ENCODE assay signal across 11 cellular contexts in genomic region chr2:108385411-108386071, GRCh38.
DNase-seq lines count a peak whose midpoint lies in the region; ATAC-seq lines count a peak whose summit lies in the region.
"Had no signal": no experiment of that assay in that cellular context is flagged by ENCODE, and none has a peak within 500 bp of the region (broad histone marks: within the 10 kb centered on the region; RNA-seq: fewer than 3 reads in every experiment).

No MANE protein-coding gene starts in this region.

- no peaks in the 10 kb centered on the region for H3K36me3 Mint-ChIP-seq in stimulated activated naive B cell treated with anti-CD40 and anti-IgM and Interleukin-4, amounts not matched to agents 10 μg/mL and 1 μg/mL and 100 μg/mL, for 72 hours

- H3K4me3 Mint-ChIP-seq in stimulated activated naive B cell treated with anti-CD40 and anti-IgM and Interleukin-4, amounts not matched to agents 10 μg/mL and 1 μg/mL and 100 μg/mL, for 72 hours, result no peak overlapping the region

- no peak overlapping the region for H3K27ac Mint-ChIP-seq in stimulated activated naive B cell treated with anti-CD40 and anti-IgM and Interleukin-4, amounts not matched to agents 10 μg/mL and 1 μg/mL and 100 μg/mL, for 72 hours

- peak; percentile 15 for DNase-seq in HuH-7.5 (ENCODE audit: low spot score)
- no peak for DNase-seq in stimulated activated naive B cell treated with anti-CD40 and anti-IgM and Interleukin-4, amounts not matched to agents 10 μg/mL and 1 μg/mL and 100 μg/mL, for 72 hours
- no peak for DNase-seq in NCI-H510A (lab: John Stamatoyannopoulos, UW)
- no peak for DNase-seq in GF-D8 (lab: John Stamatoyannopoulos, UW)
- no peak for DNase-seq in NCI-H128 (lab: John Stamatoyannopoulos, UW; ENCODE audit: unreplicated experiment)
- DNase-seq: activated CD8-positive, alpha-beta memory T cell treated with anti-CD3 and anti-CD28 coated beads for 24 hours; HCEC 1CT; left colon; NCI-H2081 had no signal

- ATAC-seq in GM19324 (IDR thresholded peaks at IDR 0.05; ENCODE audit: low FRiP score, unreplicated experiment) (peak; percentile 75), HG02943 (IDR thresholded peaks at IDR 0.05; ENCODE audit: low read depth, unreplicated experiment) (peak; percentile 73)
- peak; percentile 69 to 78 for ATAC-seq in stimulated activated naive B cell treated with anti-CD40 and anti-IgM and Interleukin-4, amounts not matched to agents 10 μg/mL and 1 μg/mL and 100 μg/mL, for 72 hours (replicated peaks)
- ATAC-seq: left colon had no signal

- peaks cover 0 to 14% of the 10 kb centered on the region in 2 donors for H3K27me3 Mint-ChIP-seq in stimulated activated naive B cell treated with anti-CD40 and anti-IgM and Interleukin-4, amounts not matched to agents 10 μg/mL and 1 μg/mL and 100 μg/mL, for 72 hours

- H3K9me3 Mint-ChIP-seq in stimulated activated naive B cell treated with anti-CD40 and anti-IgM and Interleukin-4, amounts not matched to agents 10 μg/mL and 1 μg/mL and 100 μg/mL, for 72 hours, result peaks cover 0 to 1% of the 10 kb centered on the region in 2 donors

- peaks cover 3 to 5% of the 10 kb centered on the region in 2 donors for H3K4me1 Mint-ChIP-seq in stimulated activated naive B cell treated with anti-CD40 and anti-IgM and Interleukin-4, amounts not matched to agents 10 μg/mL and 1 μg/mL and 100 μg/mL, for 72 hours
